16 cellular contexts compared by ENCODE assay signal in genomic region chr1:2607681-2608041, GRCh38. TPM values are rescaled to one million over a fixed set of nuclear protein-coding genes. Genes with fewer than 3 reads are reported as not detected.
"Had no signal": no experiment of that assay in that cellular context is flagged by ENCODE, and none has a peak within 500 bp of the region (broad histone marks: within the 10 kb centered on the region; RNA-seq: fewer than 3 reads in every experiment).

No MANE protein-coding gene starts in this region.

- H3K27ac ChIP-seq: pancreas, VCaP had no signal

- ATAC-seq: activated CD4-positive, alpha-beta T cell treated with anti-CD3 and anti-CD28 coated beads for 36 hours; effector memory CD8-positive, alpha-beta T cell; left lobe of liver; pancreas; stimulated activated naive B cell treated with anti-CD40 and anti-IgM and Interleukin-4, amounts not matched to agents 10 μg/mL and 1 μg/mL and 100 μg/mL, for 72 hours had no signal

- H3K9me3 ChIP-seq: pancreas had no signal

- H3K4me3 ChIP-seq: pancreas had no signal

- H3K36me3 ChIP-seq: pancreas had no signal

- H3K27me3 ChIP-seq: pancreas had no signal

- DNase-seq: activated CD4-positive, alpha-beta memory T cell treated with anti-CD3 and anti-CD28 coated beads, Interleukin-2, amount 10 ng/mL, durations not matched to agents 7 days and 5 days; activated CD4-positive, alpha-beta T cell treated with anti-CD3 and anti-CD28 coated beads for 36 hours; activated CD8-positive, alpha-beta memory T cell treated with anti-CD3 and anti-CD28 coated beads, Interleukin-2, amount 50 U/mL, for 4 hours; activated naive CD4-positive, alpha-beta T cell; cortex of kidney; effector memory CD8-positive, alpha-beta T cell; mesendoderm; small intestine; stimulated activated naive B cell treated with anti-CD40 and anti-IgM and Interleukin-4, amounts not matched to agents 10 μg/mL and 1 μg/mL and 100 μg/mL, for 72 hours; T1000 had no signal

- H3K4me1 ChIP-seq: pancreas had no signal

RNA-seq across cellular contexts. Expression of gene MMEL1, which starts 25.2 kb away (rescaled TPM):
- total RNA-seq: astrocyte, epithelial cell of proximal tubule, left lobe of liver, SK-MEL-5 had no signal
